ENCODE assay signal across 19 cellular contexts in genomic region chr19:53540091-53540490, GRCh38. TPM values are rescaled to one million over a fixed set of nuclear protein-coding genes. Genes with fewer than 3 reads are reported as not detected.
A peak's percentile ranks its signal among the peaks of the same experiment; 100 is the strongest.
DNase-seq lines count a peak whose midpoint lies in the region; ATAC-seq and TF ChIP-seq lines count a peak whose summit lies in the region.
"Had no signal": no experiment of that assay in that cellular context is flagged by ENCODE, and none has a peak within 500 bp of the region (broad histone marks: within the 10 kb centered on the region; RNA-seq: fewer than 3 reads in every experiment).

No MANE protein-coding gene starts in this region.

- H3K4me3 Mint-ChIP-seq in activated CD8-positive, alpha-beta T cell treated with anti-CD3 and anti-CD28 coated beads for 36 hours: peak overlapping the region; percentile 18
- H3K4me3 Mint-ChIP-seq in activated CD8-positive, alpha-beta T cell treated with anti-CD3 and anti-CD28 coated beads, Interleukin-2, amount 10 ng/mL, durations not matched to agents 7 days and 5 days: no peak overlapping the region
- H3K4me3 Mint-ChIP-seq in CD4-positive, alpha-beta memory T cell: peak overlapping the region in 4 of 8 donors; percentile 24 to 52 (median 36)
- H3K4me3 Mint-ChIP-seq in activated T-helper 17 cell treated with anti-CD3 and anti-CD28 coated beads, Interleukin-2, amount 50 U/mL, for 72 hours: peak overlapping the region; percentile 97
- peak overlapping the region in 8 of 10 donors; percentile 14 to 98 (median 62) for H3K4me3 Mint-ChIP-seq in naive thymus-derived CD4-positive, alpha-beta T cell
- H3K4me3 Mint-ChIP-seq: GM23338 had no signal

- ATAC-seq in activated CD8-positive, alpha-beta T cell treated with anti-CD3 and anti-CD28 coated beads for 36 hours: no peak
- ATAC-seq in activated CD8-positive, alpha-beta T cell treated with anti-CD3 and anti-CD28 coated beads, Interleukin-2, amount 10 ng/mL, durations not matched to agents 7 days and 5 days: no peak
- ATAC-seq in activated T-helper 17 cell treated with anti-CD3 and anti-CD28 coated beads, Interleukin-2, amount 50 U/mL, for 72 hours (replicated peaks): no peak
- ATAC-seq in naive thymus-derived CD4-positive, alpha-beta T cell: no peak
- ATAC-seq: GM23338, HCT116, PC-3 had no signal

- H3K36me3 Mint-ChIP-seq in activated CD8-positive, alpha-beta T cell treated with anti-CD3 and anti-CD28 coated beads for 36 hours (ENCODE audit: low read depth): peaks cover 59% of the 10 kb centered on the region
- peaks cover 55% of the 10 kb centered on the region for H3K36me3 Mint-ChIP-seq in activated CD8-positive, alpha-beta T cell treated with anti-CD3 and anti-CD28 coated beads, Interleukin-2, amount 10 ng/mL, durations not matched to agents 7 days and 5 days (ENCODE audit: low read depth)
- H3K36me3 Mint-ChIP-seq in CD4-positive, alpha-beta memory T cell: peaks cover 40 to 61% of the 10 kb centered on the region in 2 donors
- peaks cover 75% of the 10 kb centered on the region for H3K36me3 Mint-ChIP-seq in activated T-helper 17 cell treated with anti-CD3 and anti-CD28 coated beads, Interleukin-2, amount 50 U/mL, for 72 hours (ENCODE audit: low read depth)
- H3K36me3 Mint-ChIP-seq in naive thymus-derived CD4-positive, alpha-beta T cell: peaks cover 10 to 52% (median 44%) of the 10 kb centered on the region in 5 donors

- H3K4me1 ChIP-seq in CD4-positive, alpha-beta memory T cell (ENCODE audit: insufficient read depth, low read length): peaks cover 17% of the 10 kb centered on the region
- H3K4me1 ChIP-seq in naive thymus-derived CD4-positive, alpha-beta T cell (ENCODE audit: control insufficient read depth in 2 of 2, insufficient read depth in 2 of 2, low read length in 2 of 2): peaks cover 3 to 6% of the 10 kb centered on the region in 2 donors

- no peak overlapping the region for H3K4me3 ChIP-seq in CD4-positive, alpha-beta memory T cell (ENCODE audit: low read length in 2 of 2)
- no peak overlapping the region for H3K4me3 ChIP-seq in naive thymus-derived CD4-positive, alpha-beta T cell (ENCODE audit: low read length)
- H3K4me3 ChIP-seq: GM23338 had no signal

- POLR2A ChIA-PET in activated CD8-positive, alpha-beta T cell treated with anti-CD3 and anti-CD28 coated beads for 36 hours (lab: Charles Lee): interaction anchor here (0.9 kb wide), 1 partner anchor 13 kb away, joined by 3 read pairs; no protein-coding TSS in a partner anchor
- POLR2A ChIA-PET in activated CD8-positive, alpha-beta T cell treated with anti-CD3 and anti-CD28 coated beads, Interleukin-2, amount 10 ng/mL, durations not matched to agents 7 days and 5 days (lab: Charles Lee): no interaction called here
- POLR2A ChIA-PET in CD4-positive, alpha-beta memory T cell (lab: Charles Lee; ENCODE audit: partially characterized antibody): no interaction called here
- POLR2A ChIA-PET in naive thymus-derived CD4-positive, alpha-beta T cell (lab: Charles Lee): no interaction called here

- no peaks in the 10 kb centered on the region for H3K27me3 ChIP-seq in CD4-positive, alpha-beta memory T cell (ENCODE audit: insufficient read depth, low read length)
- no peaks in the 10 kb centered on the region for H3K27me3 ChIP-seq in naive thymus-derived CD4-positive, alpha-beta T cell (ENCODE audit: control insufficient read depth in 2 of 2, insufficient read depth in 2 of 2, low read length in 2 of 2)

- DNase-seq in activated CD8-positive, alpha-beta T cell treated with anti-CD3 and anti-CD28 coated beads for 36 hours: no peak
- DNase-seq in activated CD8-positive, alpha-beta T cell treated with anti-CD3 and anti-CD28 coated beads, Interleukin-2, amount 10 ng/mL, durations not matched to agents 7 days and 5 days: no peak
- DNase-seq in CD4-positive, alpha-beta memory T cell: no peak
- DNase-seq in naive thymus-derived CD4-positive, alpha-beta T cell: peak in 1 of 9 donors; percentile 21
- DNase-seq in T-helper 9 cell (no peak), posterior vena cava (ENCODE audit: low spot score) (no peak), pons (ENCODE audit: low spot score) (no peak)
- DNase-seq: 8988T, COR-L47, DMS153, KG1, NCI-H1436, NCI-H2029, NCI-H2171, NCI-H774, PC-3 had no signal

- CTCF ChIA-PET in activated CD8-positive, alpha-beta T cell treated with anti-CD3 and anti-CD28 coated beads for 36 hours (lab: Charles Lee): no interaction called here
- CTCF ChIA-PET in activated CD8-positive, alpha-beta T cell treated with anti-CD3 and anti-CD28 coated beads, Interleukin-2, amount 10 ng/mL, durations not matched to agents 7 days and 5 days (lab: Charles Lee): no interaction called here
- CTCF ChIA-PET in CD4-positive, alpha-beta memory T cell (lab: Charles Lee; ENCODE audit: partially characterized antibody): no interaction called here
- CTCF ChIA-PET in naive thymus-derived CD4-positive, alpha-beta T cell (lab: Charles Lee): no interaction called here

- H3K27ac ChIP-seq in CD4-positive, alpha-beta memory T cell (ENCODE audit: low read depth, low read length): peak overlapping the region; percentile 97
- peak overlapping the region; percentile 98 for H3K27ac ChIP-seq in naive thymus-derived CD4-positive, alpha-beta T cell (ENCODE audit: low read depth, low read length)

- peaks cover 4% of the 10 kb centered on the region for H3K36me3 ChIP-seq in CD4-positive, alpha-beta memory T cell (ENCODE audit: insufficient read depth, low read length)
- H3K36me3 ChIP-seq in naive thymus-derived CD4-positive, alpha-beta T cell (ENCODE audit: control insufficient read depth in 2 of 3, insufficient read depth in 3 of 3, low read length in 3 of 3): peaks cover 0 to 20% (median 3%) of the 10 kb centered on the region in 3 experiments

- no peak for TF ChIP-seq CTCF in activated CD8-positive, alpha-beta T cell treated with anti-CD3 and anti-CD28 coated beads for 36 hours (IDR thresholded peaks at IDR 0.05)

- H3K9me3 ChIP-seq in CD4-positive, alpha-beta memory T cell (ENCODE audit: control insufficient read depth in 1 of 2, low read length in 2 of 2): no peaks in the 10 kb centered on the region
- H3K9me3 ChIP-seq in naive thymus-derived CD4-positive, alpha-beta T cell (ENCODE audit: control insufficient read depth in 2 of 3, low read length in 3 of 3): no peaks in the 10 kb centered on the region

- peak overlapping the region; percentile 39 for H3K27ac Mint-ChIP-seq in activated CD8-positive, alpha-beta T cell treated with anti-CD3 and anti-CD28 coated beads for 36 hours
- H3K27ac Mint-ChIP-seq in activated CD8-positive, alpha-beta T cell treated with anti-CD3 and anti-CD28 coated beads, Interleukin-2, amount 10 ng/mL, durations not matched to agents 7 days and 5 days: no peak overlapping the region
- peak overlapping the region; percentile 78 to 100 (median 95) for H3K27ac Mint-ChIP-seq in CD4-positive, alpha-beta memory T cell
- H3K27ac Mint-ChIP-seq in activated T-helper 17 cell treated with anti-CD3 and anti-CD28 coated beads, Interleukin-2, amount 50 U/mL, for 72 hours: no peak overlapping the region
- H3K27ac Mint-ChIP-seq in naive thymus-derived CD4-positive, alpha-beta T cell: peak overlapping the region in 6 of 9 donors; percentile 65 to 100 (median 100)
- H3K27ac Mint-ChIP-seq: GM23338 had no signal

- peaks cover 24% of the 10 kb centered on the region for H3K4me1 Mint-ChIP-seq in activated CD8-positive, alpha-beta T cell treated with anti-CD3 and anti-CD28 coated beads for 36 hours (ENCODE audit: low read depth)
- H3K4me1 Mint-ChIP-seq in activated CD8-positive, alpha-beta T cell treated with anti-CD3 and anti-CD28 coated beads, Interleukin-2, amount 10 ng/mL, durations not matched to agents 7 days and 5 days (ENCODE audit: low read depth): peaks cover 22% of the 10 kb centered on the region
- H3K4me1 Mint-ChIP-seq in CD4-positive, alpha-beta memory T cell: peaks cover 10 to 48% (median 24%) of the 10 kb centered on the region in 4 donors
- H3K4me1 Mint-ChIP-seq in activated T-helper 17 cell treated with anti-CD3 and anti-CD28 coated beads, Interleukin-2, amount 50 U/mL, for 72 hours: peaks cover 6% of the 10 kb centered on the region
- peaks cover under 1 to 44% (median 27%) of the 10 kb centered on the region in 7 donors for H3K4me1 Mint-ChIP-seq in naive thymus-derived CD4-positive, alpha-beta T cell
- H3K4me1 Mint-ChIP-seq: GM23338 had no signal

- no peaks in the 10 kb centered on the region for H3K27me3 Mint-ChIP-seq in activated CD8-positive, alpha-beta T cell treated with anti-CD3 and anti-CD28 coated beads for 36 hours
- no peaks in the 10 kb centered on the region for H3K27me3 Mint-ChIP-seq in activated CD8-positive, alpha-beta T cell treated with anti-CD3 and anti-CD28 coated beads, Interleukin-2, amount 10 ng/mL, durations not matched to agents 7 days and 5 days (ENCODE audit: low read depth)
- H3K27me3 Mint-ChIP-seq in CD4-positive, alpha-beta memory T cell: peaks cover 0 to 4% of the 10 kb centered on the region in 2 donors
- no peaks in the 10 kb centered on the region for H3K27me3 Mint-ChIP-seq in activated T-helper 17 cell treated with anti-CD3 and anti-CD28 coated beads, Interleukin-2, amount 50 U/mL, for 72 hours
- H3K27me3 Mint-ChIP-seq in naive thymus-derived CD4-positive, alpha-beta T cell: peaks cover 0 to 2% (median 0%) of the 10 kb centered on the region in 5 donors

- intact Hi-C loops in activated CD8-positive, alpha-beta T cell treated with anti-CD3 and anti-CD28 coated beads for 36 hours (cut with micrococcal nuclease): no loop called here
- intact Hi-C loops in CD4-positive, alpha-beta memory T cell (cut with micrococcal nuclease): no loop called here
- intact Hi-C loops in naive thymus-derived CD4-positive, alpha-beta T cell (cut with micrococcal nuclease): no loop called here
- intact Hi-C loops in posterior vena cava (cut with DNase I): no loop called here

- peaks cover 2% of the 10 kb centered on the region for H3K9me3 Mint-ChIP-seq in activated CD8-positive, alpha-beta T cell treated with anti-CD3 and anti-CD28 coated beads for 36 hours
- peaks cover 4% of the 10 kb centered on the region for H3K9me3 Mint-ChIP-seq in activated CD8-positive, alpha-beta T cell treated with anti-CD3 and anti-CD28 coated beads, Interleukin-2, amount 10 ng/mL, durations not matched to agents 7 days and 5 days (ENCODE audit: insufficient read depth)
- peaks cover 0 to 33% (median 7%) of the 10 kb centered on the region in 8 donors for H3K9me3 Mint-ChIP-seq in CD4-positive, alpha-beta memory T cell
- H3K9me3 Mint-ChIP-seq in activated T-helper 17 cell treated with anti-CD3 and anti-CD28 coated beads, Interleukin-2, amount 50 U/mL, for 72 hours: peaks cover 3% of the 10 kb centered on the region
- H3K9me3 Mint-ChIP-seq in naive thymus-derived CD4-positive, alpha-beta T cell: peaks cover 0 to 39% (median 8%) of the 10 kb centered on the region in 11 donors
- H3K9me3 Mint-ChIP-seq: GM23338 had no signal

RNA-seq across cellular contexts. Expression of gene ZNF331, which starts 2.1 kb away (rescaled TPM):
- total RNA-seq in activated CD8-positive, alpha-beta T cell treated with anti-CD3 and anti-CD28 coated beads for 36 hours: 10 to 100 TPM; 34.8 to 36.4 TPM
- total RNA-seq in activated CD8-positive, alpha-beta T cell treated with anti-CD3 and anti-CD28 coated beads, Interleukin-2, amount 10 ng/mL, durations not matched to agents 7 days and 5 days: 10 to 100 TPM; 17.3 to 20.6 TPM
- total RNA-seq in CD4-positive, alpha-beta memory T cell: 10 to 100 TPM; 56.5 to 58.3 TPM
- polyA plus RNA-seq in CD4-positive, alpha-beta memory T cell: 10 to 100 TPM; 27.9 to 36.0 TPM
- total RNA-seq in activated T-helper 17 cell treated with anti-CD3 and anti-CD28 coated beads, Interleukin-2, amount 50 U/mL, for 72 hours: 10 to 100 TPM; 24.9 to 65.2 TPM
- 100 to 1,000 TPM in 2 of 5 experiments, 10 to 100 TPM in 3; 18.1 to 318 (median 68.6) TPM for total RNA-seq in naive thymus-derived CD4-positive, alpha-beta T cell
- polyA plus RNA-seq in naive thymus-derived CD4-positive, alpha-beta T cell: 10 to 100 TPM; 35.0 to 52.1 TPM
- 10 to 100 TPM; 21.5 to 45.7 TPM for total RNA-seq in posterior vena cava

Comparison
In these comparisons a context has a peak if more than half of its experiments do, and no peak if none do; other contexts are left out.
1. H3K27ac Mint-ChIP-seq: peak in activated CD8-positive, alpha-beta T cell treated with anti-CD3 and anti-CD28 coated beads for 36 hours (single experiment), CD4-positive, alpha-beta memory T cell (7 of 7) and naive thymus-derived CD4-positive, alpha-beta T cell (6 of 9); none in activated CD8-positive, alpha-beta T cell treated with anti-CD3 and anti-CD28 coated beads, Interleukin-2, amount 10 ng/mL, durations not matched to agents 7 days and 5 days (single experiment) and activated T-helper 17 cell treated with anti-CD3 and anti-CD28 coated beads, Interleukin-2, amount 50 U/mL, for 72 hours (single experiment).